ENCODE assay signal across 13 cellular contexts in the genomic region with DNA sequence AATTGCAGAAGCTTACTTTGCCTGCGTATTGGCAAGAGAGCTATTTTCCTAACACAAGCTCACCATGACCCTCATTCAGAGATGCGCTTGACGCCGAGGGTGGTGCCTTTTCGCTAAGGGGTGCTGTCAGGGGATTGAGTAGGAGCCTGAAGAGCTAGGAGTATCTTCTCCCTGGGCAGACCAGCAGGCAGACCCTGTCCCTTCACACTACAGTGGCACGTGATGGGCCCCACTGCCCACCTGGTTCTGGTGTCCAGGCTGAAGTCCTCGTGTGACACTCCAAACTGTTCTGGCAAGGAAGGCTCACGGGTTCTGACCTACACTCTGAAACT.
DNase-seq lines count a peak whose midpoint lies in the region; ATAC-seq, FAIRE-seq and TF ChIP-seq lines count a peak whose summit lies in the region.
"Had no signal": no experiment of that assay in that cellular context is flagged by ENCODE, and none has a peak within 500 bp of the region (broad histone marks: within the 10 kb centered on the region; RNA-seq: fewer than 3 reads in every experiment).

No MANE protein-coding gene starts in this region.

- H3K79me2 ChIP-seq in Loucy (ENCODE audit: insufficient read depth, low read length) (peaks cover 24% of the 10 kb centered on the region; the same call in 1 of the 2 replicates), osteoblast (ENCODE audit: insufficient read depth, low read length) (no peaks in the 10 kb centered on the region)

- H3K4me2 ChIP-seq in Loucy (ENCODE audit: low read depth, low read length, poor library complexity, severe bottlenecking) (peak overlapping the region; percentile 81), osteoblast (ENCODE audit: insufficient read depth, low read length) (no peak overlapping the region)

- H4K20me1 ChIP-seq in Loucy (ENCODE audit: insufficient read depth, low read length, poor library complexity, severe bottlenecking) (no peaks in the 10 kb centered on the region), osteoblast (ENCODE audit: insufficient read depth, low read length) (no peaks in the 10 kb centered on the region)

- H3K36me3 ChIP-seq in Loucy (ENCODE audit: insufficient read depth, low read length) (no peaks in the 10 kb centered on the region), osteoblast (ENCODE audit: insufficient read depth, low read length) (no peaks in the 10 kb centered on the region)
- H3K36me3 ChIP-seq: brain microvascular endothelial cell, thyroid gland had no signal

- no peak for DNase-seq in GM12892 (ENCODE audit: insufficient read length)
- DNase-seq in coronary artery (ENCODE audit: low spot score): peak; percentile 56
- no peak for DNase-seq in osteoblast (ENCODE audit: insufficient read length, low spot score, missing footprints)
- DNase-seq in activated effector memory CD4-positive, alpha-beta T cell treated with anti-CD3 and anti-CD28 coated beads, Interleukin-2, amount 50 U/mL, for 16 hours: no peak
- DNase-seq in erythroblast (lab: John Stamatoyannopoulos, UW): no peak
- DNase-seq: brain microvascular endothelial cell, COR-L47, NCI-H1105, thyroid gland had no signal

- H3F3A ChIP-seq in Loucy (ENCODE audit: low read depth): peaks cover 16% of the 10 kb centered on the region

- H3K4me1 ChIP-seq in Loucy (ENCODE audit: insufficient read depth, low read length, poor library complexity, severe bottlenecking): peaks cover 73% of the 10 kb centered on the region
- H3K4me1 ChIP-seq in osteoblast (ENCODE audit: insufficient read depth, low read length): peaks cover 39% of the 10 kb centered on the region

- H3K9me3 ChIP-seq in Loucy (ENCODE audit: insufficient read depth, low read depth, low read length): no peaks in the 10 kb centered on the region
- no peaks in the 10 kb centered on the region for H3K9me3 ChIP-seq in osteoblast (ENCODE audit: low read depth, low read length)
- H3K9me3 ChIP-seq: thyroid gland had no signal

- H3K27me3 ChIP-seq in Loucy (ENCODE audit: insufficient read depth, low read length, poor library complexity, severe bottlenecking) (no peaks in the 10 kb centered on the region), osteoblast (ENCODE audit: insufficient read depth, low read length) (no peaks in the 10 kb centered on the region)
- H3K27me3 ChIP-seq: brain microvascular endothelial cell, thyroid gland had no signal

- no peaks in the 10 kb centered on the region for H3K9me2 ChIP-seq in Loucy (replicated peaks; ENCODE audit: low read depth, low read length)

- peak overlapping the region; percentile 84 for H3K9ac ChIP-seq in Loucy (ENCODE audit: low read depth, low read length, poor library complexity, severe bottlenecking)

- H3K4me3 ChIP-seq in Loucy (ENCODE audit: low read length, poor library complexity, severe bottlenecking): peak overlapping the region; percentile 65
- no peak overlapping the region for H3K4me3 ChIP-seq in coronary artery
- no peak overlapping the region for H3K4me3 ChIP-seq in osteoblast (ENCODE audit: insufficient read depth, low read length)
- H3K4me3 ChIP-seq: lung, thyroid gland had no signal

- ATAC-seq in GM18907 (IDR thresholded peaks at IDR 0.05; ENCODE audit: unreplicated experiment) (no peak), GM18873 (IDR thresholded peaks at IDR 0.05; ENCODE audit: low FRiP score, unreplicated experiment) (no peak)

- H3K27ac ChIP-seq in coronary artery: peak overlapping the region in 1 of 2 donors; percentile 48
- H3K27ac ChIP-seq in osteoblast (ENCODE audit: low read depth, low read length): peak overlapping the region; percentile 13
- H3K27ac ChIP-seq: thyroid gland had no signal

- no peak for TF ChIP-seq POLR2A in GM12892 (IDR thresholded peaks at IDR 0.05; ENCODE audit: low read depth, low read length)
- no peak for TF ChIP-seq POLR2A in erythroblast (IDR thresholded peaks at IDR 0.05; ENCODE audit: low read length)

- TF ChIP-seq CTCF in Loucy (conservative IDR thresholded peaks at IDR 0.05; ENCODE audit: low read length) (no peak), coronary artery (IDR thresholded peaks at IDR 0.05) (no peak), osteoblast (IDR thresholded peaks at IDR 0.05; ENCODE audit: extremely low read depth, low read depth, low read length) (no peak)

- H2AFZ ChIP-seq in Loucy (ENCODE audit: low read length) (no peak overlapping the region), osteoblast (ENCODE audit: low read length) (no peak overlapping the region)

- peak; percentile 79 for FAIRE-seq in GM12892 (lab: Jason Lieb, UNC)
